9 cellular contexts compared by ENCODE assay signal in genomic region chr9:37036237-37037136, GRCh38. TPM values are rescaled to one million over a fixed set of nuclear protein-coding genes. Genes with fewer than 3 reads are reported as not detected.
DNase-seq lines count a peak whose midpoint lies in the region; ATAC-seq lines count a peak whose summit lies in the region.
"Had no signal": no experiment of that assay in that cellular context is flagged by ENCODE, and none has a peak within 500 bp of the region (broad histone marks: within the 10 kb centered on the region; RNA-seq: fewer than 3 reads in every experiment).

No MANE protein-coding gene starts in this region.

- H3K4me1 Mint-ChIP-seq in activated CD8-positive, alpha-beta memory T cell treated with anti-CD3 and anti-CD28 coated beads, Interleukin-2, amount 10 ng/mL, durations not matched to agents 7 days and 5 days = peaks cover 37% of the 10 kb centered on the region
- H3K4me1 Mint-ChIP-seq in natural killer cell treated with Interleukin-12 subunit alpha and Interleukin-12 subunit beta and Interleukin-15 and Interleukin-18, amount 100 ng/mL, for 72 hours (ENCODE audit: low read depth in 2 of 2) = peaks cover 16 to 17% of the 10 kb centered on the region in 2 donors

- peak overlapping the region; percentile 49 for H3K27ac Mint-ChIP-seq in activated CD8-positive, alpha-beta memory T cell treated with anti-CD3 and anti-CD28 coated beads, Interleukin-2, amount 10 ng/mL, durations not matched to agents 7 days and 5 days
- H3K27ac Mint-ChIP-seq in natural killer cell treated with Interleukin-12 subunit alpha and Interleukin-12 subunit beta and Interleukin-15 and Interleukin-18, amount 100 ng/mL, for 72 hours = peak overlapping the region in 1 of 2 donors; percentile 1

- CTCF ChIA-PET in activated CD8-positive, alpha-beta memory T cell treated with anti-CD3 and anti-CD28 coated beads, Interleukin-2, amount 10 ng/mL, durations not matched to agents 7 days and 5 days (lab: Charles Lee) = interaction anchor here (0.9 to 1.8 kb wide), 7 partner anchors 8 to 302 kb away, joined by 3 to 7 read pairs (median 4); partner anchors contain the start of gene ZCCHC7

- no peaks in the 10 kb centered on the region for H3K9me3 Mint-ChIP-seq in activated CD8-positive, alpha-beta memory T cell treated with anti-CD3 and anti-CD28 coated beads, Interleukin-2, amount 10 ng/mL, durations not matched to agents 7 days and 5 days (ENCODE audit: low read depth)
- H3K9me3 Mint-ChIP-seq in natural killer cell treated with Interleukin-12 subunit alpha and Interleukin-12 subunit beta and Interleukin-15 and Interleukin-18, amount 100 ng/mL, for 72 hours = peaks cover 4% of the 10 kb centered on the region

- ATAC-seq in activated CD8-positive, alpha-beta memory T cell treated with anti-CD3 and anti-CD28 coated beads, Interleukin-2, amount 10 ng/mL, durations not matched to agents 7 days and 5 days = peak; percentile 57
- ATAC-seq in esophagus mucosa = peak; percentile 52
- peak; percentile 71 to 78 for ATAC-seq in natural killer cell treated with Interleukin-12 subunit alpha and Interleukin-12 subunit beta and Interleukin-15 and Interleukin-18, amount 100 ng/mL, for 72 hours
- no peak for ATAC-seq in HG03439 (IDR thresholded peaks at IDR 0.05; ENCODE audit: unreplicated experiment)

- H3K36me3 Mint-ChIP-seq in activated CD8-positive, alpha-beta memory T cell treated with anti-CD3 and anti-CD28 coated beads, Interleukin-2, amount 10 ng/mL, durations not matched to agents 7 days and 5 days = peaks cover 3% of the 10 kb centered on the region
- peaks cover 14% of the 10 kb centered on the region for H3K36me3 Mint-ChIP-seq in natural killer cell treated with Interleukin-12 subunit alpha and Interleukin-12 subunit beta and Interleukin-15 and Interleukin-18, amount 100 ng/mL, for 72 hours

- H3K27me3 Mint-ChIP-seq in activated CD8-positive, alpha-beta memory T cell treated with anti-CD3 and anti-CD28 coated beads, Interleukin-2, amount 10 ng/mL, durations not matched to agents 7 days and 5 days = peaks cover 96% of the 10 kb centered on the region
- peaks cover 50 to 74% of the 10 kb centered on the region in 2 donors for H3K27me3 Mint-ChIP-seq in natural killer cell treated with Interleukin-12 subunit alpha and Interleukin-12 subunit beta and Interleukin-15 and Interleukin-18, amount 100 ng/mL, for 72 hours

- H3K4me3 Mint-ChIP-seq in activated CD8-positive, alpha-beta memory T cell treated with anti-CD3 and anti-CD28 coated beads, Interleukin-2, amount 10 ng/mL, durations not matched to agents 7 days and 5 days = peak overlapping the region; percentile 73
- peak overlapping the region; percentile 86 for H3K4me3 Mint-ChIP-seq in natural killer cell treated with Interleukin-12 subunit alpha and Interleukin-12 subunit beta and Interleukin-15 and Interleukin-18, amount 100 ng/mL, for 72 hours

- DNase-seq in activated CD8-positive, alpha-beta memory T cell treated with anti-CD3 and anti-CD28 coated beads, Interleukin-2, amount 10 ng/mL, durations not matched to agents 7 days and 5 days = peak; percentile 52
- DNase-seq in activated CD8-positive, alpha-beta memory T cell treated with anti-CD3 and anti-CD28 coated beads for 24 hours = no peak
- DNase-seq in LoVo (ENCODE audit: low spot score) = peak; percentile 69
- peak; percentile 48 to 56 for DNase-seq in activated CD4-positive, alpha-beta T cell treated with anti-CD3 and anti-CD28 coated beads for 4 hours
- DNase-seq in natural killer cell treated with Interleukin-12 subunit alpha and Interleukin-12 subunit beta and Interleukin-15 and Interleukin-18, amount 100 ng/mL, for 72 hours (ENCODE audit: low spot score) = no peak
- no peak for DNase-seq in 8988T

RNA-seq across cellular contexts. Expression of gene PAX5, which starts 2.4 kb away (rescaled TPM):
- total RNA-seq in activated CD8-positive, alpha-beta memory T cell treated with anti-CD3 and anti-CD28 coated beads, Interleukin-2, amount 10 ng/mL, durations not matched to agents 7 days and 5 days = under 1 TPM; 0.14 to 0.20 TPM
- total RNA-seq in esophagus mucosa = 0.44 TPM
- total RNA-seq in natural killer cell treated with Interleukin-12 subunit alpha and Interleukin-12 subunit beta and Interleukin-15 and Interleukin-18, amount 100 ng/mL, for 72 hours = 1 to 10 TPM in 1 of 2 donors, under 1 TPM in 1; 0.29 to 2.1 TPM
- total RNA-seq: glomerular endothelial cell had no signal

Comparison
In these comparisons a context has a peak if more than half of its experiments do, and no peak if none do; other contexts are left out.
1. DNase-seq: peak in activated CD8-positive, alpha-beta memory T cell treated with anti-CD3 and anti-CD28 coated beads, Interleukin-2, amount 10 ng/mL, durations not matched to agents 7 days and 5 days (single experiment), LoVo (single experiment) and activated CD4-positive, alpha-beta T cell treated with anti-CD3 and anti-CD28 coated beads for 4 hours (2 of 2); none in activated CD8-positive, alpha-beta memory T cell treated with anti-CD3 and anti-CD28 coated beads for 24 hours (single experiment), natural killer cell treated with Interleukin-12 subunit alpha and Interleukin-12 subunit beta and Interleukin-15 and Interleukin-18, amount 100 ng/mL, for 72 hours (single experiment) and 8988T (single experiment).